Comparison of ENCODE assay signal across 8 cellular contexts in genomic region chr3:20041197-20041780, GRCh38. TPM values are rescaled to one million over a fixed set of nuclear protein-coding genes. Genes with fewer than 3 reads are reported as not detected.
DNase-seq lines count a peak whose midpoint lies in the region; ATAC-seq and TF ChIP-seq lines count a peak whose summit lies in the region.

No MANE protein-coding gene starts in this region.

- H3K27me3 ChIP-seq in SJSA1 (replicated peaks) (no peaks in the 10 kb centered on the region), thoracic aorta (replicated peaks; ENCODE audit: insufficient read depth) (no peaks in the 10 kb centered on the region)

- H3K36me3 ChIP-seq in SJSA1, result no peaks in the 10 kb centered on the region
- no peaks in the 10 kb centered on the region for H3K36me3 ChIP-seq in thoracic aorta

- H3K4me1 ChIP-seq in SJSA1 (replicated peaks) (peaks cover 9% of the 10 kb centered on the region), thoracic aorta (ENCODE audit: control insufficient read depth in 1 of 2, low read depth in 2 of 2) (peaks cover 25 to 47% of the 10 kb centered on the region in 2 donors)

- DNase-seq in DMS 273 treated with DMSO at 0.1 percent for 48 hours (lab: John Stamatoyannopoulos, UW) (peak; percentile 23), HuH-7.5 (ENCODE audit: low spot score) (peak; percentile 89), SJSA1 (ENCODE audit: low read depth in 1 of 2, low spot score in 2 of 2) (peak; percentile 64 to 74), glomerular visceral epithelial cell (ENCODE audit: extremely low spot score) (peak; percentile 66), omental fat pad (ENCODE audit: low spot score) (peak; percentile 68), thoracic aorta (ENCODE audit: low spot score) (peak; percentile 68)
- DNase-seq in activated naive CD4-positive, alpha-beta T cell treated with anti-CD3 and anti-CD28 coated beads, Interleukin-2, amount 50 U/mL, for 16 hours, result peak; percentile 73

- H3K27ac ChIP-seq in SJSA1, result no peak overlapping the region
- H3K27ac ChIP-seq in thoracic aorta, result peak overlapping the region; percentile 76 to 85

- TF ChIP-seq CTCF in omental fat pad (IDR thresholded peaks at IDR 0.05) (no peak), thoracic aorta (IDR thresholded peaks at IDR 0.05) (no peak)

- H3K9me3 ChIP-seq in SJSA1 (replicated peaks) (no peaks in the 10 kb centered on the region), thoracic aorta (no peaks in the 10 kb centered on the region)

- ATAC-seq in GM21528 (IDR thresholded peaks at IDR 0.05; ENCODE audit: low FRiP score, unreplicated experiment) (peak; percentile 51), omental fat pad (ENCODE audit: low FRiP score) (peak; percentile 22), thoracic aorta (ENCODE audit: insufficient number of reproducible peaks, low FRiP score, low read depth) (no peak)

- H3K4me3 ChIP-seq in SJSA1 (peak overlapping the region; percentile 82), thoracic aorta (peak overlapping the region; percentile 79)

RNA-seq across cellular contexts. Expression of gene KAT2B, which starts 1.0 kb away (rescaled TPM):
- 8.0 and 11.2 TPM in 2 replicates for total RNA-seq in SJSA1 (2014; rRNA removed; shearing (Covaris generic))
- total RNA-seq in omental fat pad (10 to 100 TPM; 21.3 to 47.0 (median 33.3) TPM), thoracic aorta (10 to 100 TPM; 48.0 to 72.8 TPM)

RNA-seq across cellular contexts. Expression of gene PP2D1, which starts 29.2 kb away (rescaled TPM):
- total RNA-seq in SJSA1 (2014; rRNA removed; shearing (Covaris generic)), result not detected in 2 replicates
- not detected for total RNA-seq in omental fat pad
- not detected for total RNA-seq in thoracic aorta

Comparison
In these comparisons a context has a peak if more than half of its experiments do, and no peak if none do; other contexts are left out.
1. DNase-seq: peak in every context shown above with its lines; median percentile 89 in HuH-7.5; 73 in activated naive CD4-positive, alpha-beta T cell treated with anti-CD3 and anti-CD28 coated beads, Interleukin-2, amount 50 U/mL, for 16 hours; 69 in SJSA1; 68 in omental fat pad; 68 in thoracic aorta; 66 in glomerular visceral epithelial cell; 23 in DMS 273 treated with DMSO at 0.1 percent for 48 hours.